In the genomic region with DNA sequence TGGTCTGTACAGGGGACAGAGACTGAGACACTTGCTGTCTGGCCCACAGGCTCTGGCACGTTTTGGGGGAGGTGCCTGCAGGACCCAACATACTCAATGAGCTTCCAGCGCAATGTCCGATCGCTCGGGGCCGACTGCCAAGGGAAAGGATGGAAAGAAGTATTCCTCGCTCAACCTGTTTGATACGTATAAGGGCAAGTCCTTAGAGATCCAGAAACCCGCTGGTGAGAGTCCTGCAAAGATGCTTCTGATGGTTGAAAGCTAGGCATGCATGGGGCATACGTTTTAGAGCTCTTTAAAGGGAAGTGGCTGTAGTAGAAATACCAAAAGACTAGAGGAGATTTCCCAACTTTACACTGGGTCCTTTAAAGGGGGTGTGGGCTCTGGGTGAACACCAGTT, we compare ENCODE assay signal across 9 cellular contexts. TPM values are rescaled to one million over a fixed set of nuclear protein-coding genes. Genes with fewer than 3 reads are reported as not detected.
DNase-seq lines count a peak whose midpoint lies in the region; TF ChIP-seq lines count a peak whose summit lies in the region.
"Had no signal": no experiment of that assay in that cellular context is flagged by ENCODE, and none has a peak within 500 bp of the region (broad histone marks: within the 10 kb centered on the region; RNA-seq: fewer than 3 reads in every experiment).

No MANE protein-coding gene starts in this region.

- peak overlapping the region; percentile 82 for H3K4me3 ChIP-seq in epithelial cell of esophagus (ENCODE audit: low read length)
- H3K4me3 ChIP-seq in sigmoid colon, result no peak overlapping the region

- no peaks in the 10 kb centered on the region for H3K9me3 ChIP-seq in H9 (ENCODE audit: control insufficient read depth, low read depth, low read length)
- H3K9me3 ChIP-seq in sigmoid colon, result no peaks in the 10 kb centered on the region

- H3K56ac ChIP-seq in H9 (ENCODE audit: insufficient read length, low read depth, low read length), result no peak overlapping the region

- H2BK12ac ChIP-seq in H9 (ENCODE audit: insufficient read length, low read depth, low read length), result no peak overlapping the region

- no peak overlapping the region for H3K18ac ChIP-seq in H9 (ENCODE audit: insufficient read length, low read depth, low read length)

- no peak overlapping the region for H4K5ac ChIP-seq in H9 (ENCODE audit: insufficient read length, low read depth, low read length)

- no peak overlapping the region for H2BK5ac ChIP-seq in H9 (ENCODE audit: insufficient read length, low read length)

- no peak overlapping the region for H4K91ac ChIP-seq in H9 (ENCODE audit: insufficient read length, low read depth, low read length)

- peak overlapping the region; percentile 93 to 98 for H3K4me3 Mint-ChIP-seq in H9

- peak overlapping the region; percentile 32 to 99 (median 98); a peak in 6 of 7 replicates for H3K27ac Mint-ChIP-seq in H9

- H3K36me3 Mint-ChIP-seq in H9 (ENCODE audit: insufficient read depth in 1 of 3, low read depth in 3 of 3), result peaks cover 60 to 66% (median 66%) of the 10 kb centered on the region in 3 experiments

- DNase-seq in H9, result no peak
- DNase-seq in SIG-M5 (lab: John Stamatoyannopoulos, UW), result peak; percentile 23
- DNase-seq in epithelial cell of esophagus (ENCODE audit: low read depth), result peak; percentile 76
- DNase-seq in sigmoid colon, result no peak
- no peak for DNase-seq in superior temporal gyrus (ENCODE audit: extremely low spot score)
- DNase-seq in OCI-M2 (lab: John Stamatoyannopoulos, UW; ENCODE audit: unreplicated experiment), result no peak
- DNase-seq in cerebellar nuclear complex (lab: John Stamatoyannopoulos, UW), result no peak
- no peak for DNase-seq in NCI-H187 treated with DMSO at 0.1 percent for 48 hours (lab: John Stamatoyannopoulos, UW)
- DNase-seq: NCI-H2171 treated with DMSO at 0.1 percent for 48 hours had no signal

- H4K8ac ChIP-seq in H9 (replicated peaks; ENCODE audit: insufficient read length, low read depth, low read length), result no peak overlapping the region

- no peak overlapping the region for H3K27ac ChIP-seq in H9 (ENCODE audit: insufficient read length, low read depth, low read length)
- H3K27ac ChIP-seq in sigmoid colon, result peak overlapping the region; percentile 97 to 98 (median 98)

- peaks cover 20% of the 10 kb centered on the region for H3K79me2 ChIP-seq in H9 (ENCODE audit: insufficient read depth, low read length)

- H3K4me2 ChIP-seq in H9 (ENCODE audit: insufficient read depth, insufficient read length, low read length), result peak overlapping the region; percentile 92

- H3K4me1 ChIP-seq in H9 (ENCODE audit: insufficient read depth, low read length) (peaks cover 3% of the 10 kb centered on the region; the same call in 1 of the 2 replicates), sigmoid colon (peaks cover 2 to 24% (median 20%) of the 10 kb centered on the region in 4 donors)

- peaks cover 14 to 16% of the 10 kb centered on the region in 2 experiments for H3K4me1 Mint-ChIP-seq in H9

- H3K23ac ChIP-seq in H9 (ENCODE audit: insufficient read length, low read depth, low read length), result no peak overlapping the region

- no peaks in the 10 kb centered on the region; the same call in 1 of the 2 replicates for H3K27me3 Mint-ChIP-seq in H9 (ENCODE audit: low read depth)

- no peak overlapping the region for H2BK20ac ChIP-seq in H9 (ENCODE audit: low read depth, low read length, poor library complexity, severe bottlenecking)

- no peaks in the 10 kb centered on the region for H4K20me1 ChIP-seq in H9 (ENCODE audit: control insufficient read depth, insufficient read depth, insufficient read length)

- H3K9ac ChIP-seq in H9 (ENCODE audit: extremely low read depth, insufficient read length, low read length), result no peak overlapping the region

- H2BK120ac ChIP-seq in H9 (ENCODE audit: low read depth, low read length, poor library complexity, severe bottlenecking), result no peak overlapping the region

- TF ChIP-seq CTCF in H9 (conservative IDR thresholded peaks at IDR 0.05) (no peak), epithelial cell of esophagus (IDR thresholded peaks at IDR 0.05; ENCODE audit: insufficient read depth, low read depth, low read length, missing control alignments) (no peak), sigmoid colon (IDR thresholded peaks at IDR 0.05) (no peak)

- H2AFZ ChIP-seq in H9 (ENCODE audit: low read length), result no peak overlapping the region

- H3K9me3 Mint-ChIP-seq in H9, result no peaks in the 10 kb centered on the region; a peak in 1 of 5 replicates

- no CpG with 5 or more reads among the region's 10 CpGs for WGBS in H9 (ENCODE audit: extremely low coverage, insufficient read length, low lambda C conversion rate)
- 67 to 74% methylated on average over 10 of the region's 10 CpGs for WGBS in sigmoid colon, 2 donors

- no peak overlapping the region for H2AK5ac ChIP-seq in H9 (ENCODE audit: insufficient read length, low read length)

- H3K4ac ChIP-seq in H9 (ENCODE audit: low read depth, low read length), result no peak overlapping the region

- H3K36me3 ChIP-seq in sigmoid colon, result peaks cover 32 to 45% (median 43%) of the 10 kb centered on the region in 4 donors

- TF ChIP-seq POLR2A in sigmoid colon (IDR thresholded peaks at IDR 0.05), result no peak

- intact Hi-C loops in sigmoid colon (cut with DNase I), result no loop called here

- H3K14ac ChIP-seq in H9 (ENCODE audit: insufficient read depth, low read length), result no peak overlapping the region

- H3K79me1 ChIP-seq in H9 (ENCODE audit: insufficient read depth, low read depth, low read length, poor library complexity, severe bottlenecking), result peaks cover 5% of the 10 kb centered on the region

- H3T11ph ChIP-seq in H9 (ENCODE audit: low read length), result no peak overlapping the region

- peaks cover 8% of the 10 kb centered on the region for H3K23me2 ChIP-seq in H9 (ENCODE audit: insufficient read length, low read depth, low read length, poor library complexity, severe bottlenecking)

- H2BK15ac ChIP-seq in H9 (ENCODE audit: low read depth, low read length), result no peak overlapping the region

- TF ChIP-seq EP300 in sigmoid colon (IDR thresholded peaks at IDR 0.05), result no peak

- H3K27me3 ChIP-seq in H9 (ENCODE audit: insufficient read depth, low read length) (no peaks in the 10 kb centered on the region), sigmoid colon (no peaks in the 10 kb centered on the region)

RNA-seq across cellular contexts. Expression of gene PRRC2A, which starts 2.2 kb away (rescaled TPM):
- total RNA-seq in H9 (2021) (381 and 383 TPM in 2 replicates), sigmoid colon (10 to 100 TPM; 42.1 to 90.8 (median 54.2) TPM)
- 100 to 1,000 TPM in 1 of 3 donors, 10 to 100 TPM in 2; 28.8 to 109 (median 32.1) TPM for polyA plus RNA-seq in sigmoid colon

RNA-seq across cellular contexts. Expression of gene AIF1, which starts 7.6 kb away (rescaled TPM):
- 3.2 and 4.2 TPM in 2 replicates for total RNA-seq in H9 (2021)
- total RNA-seq in sigmoid colon, result 10 to 100 TPM; 12.5 to 59.6 (median 36.9) TPM
- 100 to 1,000 TPM in 2 of 3 donors, 10 to 100 TPM in 1; 61.8 to 133 (median 114) TPM for polyA plus RNA-seq in sigmoid colon

RNA-seq across cellular contexts. Expression of gene BAG6, which starts 29.8 kb away (rescaled TPM):
- total RNA-seq in H9 (2021) (415 and 417 TPM in 2 replicates), sigmoid colon (100 to 1,000 TPM; 119 to 218 (median 144) TPM)
- 100 to 1,000 TPM in 2 of 3 donors, 10 to 100 TPM in 1; 99.7 to 231 (median 133) TPM for polyA plus RNA-seq in sigmoid colon

RNA-seq across cellular contexts. Expression of gene NCR3, which starts 29.9 kb away (rescaled TPM):
- total RNA-seq in H9 (2021) (0.55 and 0.64 TPM in 2 replicates), sigmoid colon (not detected)
- 1 to 10 TPM in 1 of 3 donors, under 1 TPM in 1, not detected in 1; 0.92 to 3.4 TPM for polyA plus RNA-seq in sigmoid colon

RNA-seq across cellular contexts. Expression of gene APOM, which starts 33.0 kb away (rescaled TPM):
- total RNA-seq in H9 (2021), result 3.6 and 3.9 TPM in 2 replicates
- 1 to 10 TPM in 3 of 4 donors, not detected in 1; 3.3 to 7.2 (median 3.6) TPM for total RNA-seq in sigmoid colon
- polyA plus RNA-seq in sigmoid colon, result 1 to 10 TPM; 2.3 to 3.6 (median 3.6) TPM

Comparison
In these comparisons a context has a peak if more than half of its experiments do, and no peak if none do; other contexts are left out.
1. DNase-seq: peak in SIG-M5 (single experiment) and epithelial cell of esophagus (single experiment); none in H9 (single experiment), sigmoid colon (single experiment), superior temporal gyrus (single experiment), OCI-M2 (single experiment), cerebellar nuclear complex (0 of 2) and NCI-H187 treated with DMSO at 0.1 percent for 48 hours (single experiment).